In the genomic region with DNA sequence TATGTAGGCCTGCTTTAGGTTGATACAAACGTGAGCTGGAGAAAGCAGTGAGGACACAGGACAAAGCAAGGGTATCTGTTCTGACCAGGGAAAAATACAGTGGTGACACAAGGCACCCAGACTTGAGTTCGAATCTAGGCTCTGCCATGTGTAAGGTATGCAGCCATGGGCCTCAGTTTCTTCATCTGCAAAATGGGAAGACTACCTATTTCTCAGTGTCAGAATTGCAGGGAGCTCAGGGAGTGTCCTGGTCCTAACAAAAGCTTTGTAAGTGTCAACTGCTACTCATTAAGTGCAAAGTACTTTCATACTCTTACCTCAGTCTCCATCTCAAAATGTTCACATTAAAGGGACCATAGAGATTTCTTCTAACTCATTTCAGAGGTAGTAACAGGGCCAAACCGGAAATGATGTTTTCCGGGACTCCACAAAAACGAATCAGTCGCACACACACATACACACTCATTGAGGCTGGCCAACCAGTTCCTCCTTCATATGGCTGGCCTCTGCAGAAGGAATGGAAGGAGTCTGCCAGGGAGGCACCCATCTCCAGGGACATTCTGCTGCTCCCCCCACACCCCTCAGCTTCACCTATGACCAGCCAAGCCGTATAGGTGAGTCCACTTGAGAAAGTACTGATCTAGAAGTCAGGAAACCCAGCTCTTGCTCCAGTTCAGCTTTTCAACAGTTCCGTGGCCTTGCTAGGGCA, we compare ENCODE assay signal across 8 cellular contexts. TPM values are rescaled to one million over a fixed set of nuclear protein-coding genes. Genes with fewer than 3 reads are reported as not detected.
DNase-seq lines count a peak whose midpoint lies in the region; ATAC-seq lines count a peak whose summit lies in the region.

No MANE protein-coding gene starts in this region.

- peak overlapping the region; percentile 68 for H3K4me2 ChIP-seq in skeletal muscle satellite cell (ENCODE audit: low read length)

- ATAC-seq in GM18868 (IDR thresholded peaks at IDR 0.05; ENCODE audit: unreplicated experiment) (peak; percentile 24), GM18511 (IDR thresholded peaks at IDR 0.05; ENCODE audit: unreplicated experiment) (no peak)

- H3K27me3 ChIP-seq in skeletal muscle satellite cell (ENCODE audit: control insufficient read depth, insufficient read depth, low read length) = no peaks in the 10 kb centered on the region

- H3K4me1 ChIP-seq in skeletal muscle satellite cell (ENCODE audit: control insufficient read depth, insufficient read depth, low read length) = peaks cover 74% of the 10 kb centered on the region

- H3K9me3 ChIP-seq in skeletal muscle satellite cell (replicated peaks; ENCODE audit: low read length) = no peaks in the 10 kb centered on the region

- H3K4me3 ChIP-seq in skeletal muscle satellite cell (ENCODE audit: low read length) = no peak overlapping the region

- no peaks in the 10 kb centered on the region for H3K36me3 ChIP-seq in skeletal muscle satellite cell (ENCODE audit: insufficient read depth, low read length)

- no peak overlapping the region for H3K9ac ChIP-seq in skeletal muscle satellite cell (ENCODE audit: low read depth, low read length)

- DNase-seq in MV-4-11 (lab: John Stamatoyannopoulos, UW) (peak; percentile 59), dermis microvascular lymphatic vessel endothelial cell (ENCODE audit: low read depth in 2 of 2) (peak; percentile 60 to 85), HuH-7 (ENCODE audit: low spot score) (no peak), globus pallidus (ENCODE audit: low spot score) (no peak), NCI-H1048 (lab: John Stamatoyannopoulos, UW) (no peak)

RNA-seq across cellular contexts. Expression of a gene that starts 7.8 kb away (rescaled TPM):
- total RNA-seq in dermis microvascular lymphatic vessel endothelial cell = 46.9 and 84.1 TPM in 2 replicates
- 38.8 and 41.3 TPM in 2 replicates for total RNA-seq in skeletal muscle satellite cell (2012; rRNA removed)

RNA-seq across cellular contexts. Expression of a gene that starts 20.2 kb away (rescaled TPM):
- total RNA-seq in dermis microvascular lymphatic vessel endothelial cell = 0.90 and 1.3 TPM in 2 replicates
- 0.87 and 1.0 TPM in 2 replicates for total RNA-seq in skeletal muscle satellite cell (2012; rRNA removed)

RNA-seq across cellular contexts. Expression of a gene that starts 56.2 kb away (rescaled TPM):
- total RNA-seq in dermis microvascular lymphatic vessel endothelial cell = 15.2 and 18.5 TPM in 2 replicates
- 18.0 and 21.6 TPM in 2 replicates for total RNA-seq in skeletal muscle satellite cell (2012; rRNA removed)

Comparison
In these comparisons a context has a peak if more than half of its experiments do, and no peak if none do; other contexts are left out.
1. DNase-seq: peak in MV-4-11 (single experiment) and dermis microvascular lymphatic vessel endothelial cell (2 of 2); none in HuH-7 (single experiment), globus pallidus (single experiment) and NCI-H1048 (single experiment).